ENCODE assay signal across 22 cellular contexts in genomic region chr19:9018163-9018875, GRCh38. TPM values are rescaled to one million over a fixed set of nuclear protein-coding genes. Genes with fewer than 3 reads are reported as not detected.
"Had no signal": no experiment of that assay in that cellular context is flagged by ENCODE, and none has a peak within 500 bp of the region (broad histone marks: within the 10 kb centered on the region; RNA-seq: fewer than 3 reads in every experiment).

No MANE protein-coding gene starts in this region.

- H2AFZ ChIP-seq: hepatocyte, neural progenitor cell, parathyroid adenoma had no signal

- H3K27me3 Mint-ChIP-seq: dendritic cell treated with granulocyte-macrophage colony-stimulating factor and Interleukin-4, amounts not matched to agents 40 ng/mL and 50 ng/mL, for 4 days had no signal

- H3K9me3 Mint-ChIP-seq: dendritic cell treated with granulocyte-macrophage colony-stimulating factor and Interleukin-4, amounts not matched to agents 40 ng/mL and 50 ng/mL, for 4 days; neural progenitor cell had no signal

- H3K36me3 Mint-ChIP-seq: brain, neural progenitor cell had no signal

- DNase-seq: activated CD4-positive, alpha-beta T cell treated with anti-CD3 and anti-CD28 coated beads for 48 hours; activated CD8-positive, alpha-beta memory T cell treated with anti-CD3 and anti-CD28 coated beads, Interleukin-2, amount 50 U/mL, for 48 hours; activated CD8-positive, alpha-beta T cell treated with anti-CD3 and anti-CD28 coated beads, Interleukin-2, amount 10 ng/mL, durations not matched to agents 7 days and 5 days; activated naive CD4-positive, alpha-beta T cell; cerebellar nuclear complex; erythroblast; kidney glomerular epithelial cell; lower lobe of right lung; midbrain; retina; stimulated activated CD4-positive, alpha-beta T cell treated with anti-CD3 and anti-CD28 coated beads, Interleukin-4, amount 100 ng/mL, for 1 hour; stimulated activated CD8-positive, alpha-beta memory T cell treated with anti-CD3 and anti-CD28 coated beads, Interleukin-4, amount 100 ng/mL, for 48 hours; stimulated activated naive CD8-positive, alpha-beta T cell treated with anti-CD3 and anti-CD28 coated beads, Interleukin-15, Interleukin-2, amounts not matched to agents 100 U/mL and 50 U/mL, for 24 hours; upper lobe of right lung had no signal

- H3K9ac ChIP-seq: neural progenitor cell, parathyroid adenoma had no signal

- ATAC-seq: activated CD8-positive, alpha-beta T cell treated with anti-CD3 and anti-CD28 coated beads, Interleukin-2, amount 10 ng/mL, durations not matched to agents 7 days and 5 days; stimulated activated naive CD8-positive, alpha-beta T cell treated with anti-CD3 and anti-CD28 coated beads, Interleukin-15, Interleukin-2, amounts not matched to agents 100 U/mL and 50 U/mL, for 24 hours; upper lobe of right lung; WTC11 had no signal

- H3K27ac ChIP-seq: hepatocyte, lower lobe of right lung, neural progenitor cell, parathyroid adenoma, suprapubic skin, upper lobe of right lung had no signal

- H3K27ac Mint-ChIP-seq: activated CD8-positive, alpha-beta T cell treated with anti-CD3 and anti-CD28 coated beads, Interleukin-2, amount 10 ng/mL, durations not matched to agents 7 days and 5 days; activated T-helper 1 cell treated with anti-CD3 and anti-CD28 coated beads, Interleukin-12 subunit alpha, Interleukin-12 subunit beta, Interleukin-2, Interleukin-4 antibody, amounts not matched to agents 30 ng/mL and 10 ng/mL and 1 ng/mL, durations not matched to agents 14 hours and 24 hours and 36 hours; brain; dendritic cell treated with granulocyte-macrophage colony-stimulating factor and Interleukin-4, amounts not matched to agents 40 ng/mL and 50 ng/mL, for 4 days; neural progenitor cell; WTC11 had no signal

- H3K36me3 ChIP-seq: lower lobe of right lung, neural progenitor cell, suprapubic skin, upper lobe of right lung had no signal

- H3K27me3 ChIP-seq: hepatocyte, neural progenitor cell, suprapubic skin, upper lobe of right lung had no signal

- H3K4me3 Mint-ChIP-seq: activated CD8-positive, alpha-beta T cell treated with anti-CD3 and anti-CD28 coated beads, Interleukin-2, amount 10 ng/mL, durations not matched to agents 7 days and 5 days; activated T-helper 1 cell treated with anti-CD3 and anti-CD28 coated beads, Interleukin-12 subunit alpha, Interleukin-12 subunit beta, Interleukin-2, Interleukin-4 antibody, amounts not matched to agents 30 ng/mL and 10 ng/mL and 1 ng/mL, durations not matched to agents 14 hours and 24 hours and 36 hours; brain; dendritic cell treated with granulocyte-macrophage colony-stimulating factor and Interleukin-4, amounts not matched to agents 40 ng/mL and 50 ng/mL, for 4 days; neural progenitor cell; WTC11 had no signal

- H3K79me2 ChIP-seq: hepatocyte, parathyroid adenoma had no signal

- H3K9me3 ChIP-seq: lower lobe of right lung, suprapubic skin, upper lobe of right lung had no signal

- H3K4me1 Mint-ChIP-seq: brain, neural progenitor cell, WTC11 had no signal

- H3K4me3 ChIP-seq: hepatocyte, lower lobe of right lung, neural progenitor cell, suprapubic skin, upper lobe of right lung had no signal

- H3K4me2 ChIP-seq: hepatocyte, neural progenitor cell had no signal

- H3K4me1 ChIP-seq: lower lobe of right lung, neural progenitor cell, parathyroid adenoma, suprapubic skin, upper lobe of right lung had no signal

RNA-seq across cellular contexts. Expression of gene MUC16, which starts 8.1 kb away (rescaled TPM):
- total RNA-seq: activated T-helper 1 cell treated with anti-CD3 and anti-CD28 coated beads, Interleukin-12 subunit alpha, Interleukin-12 subunit beta, Interleukin-2, Interleukin-4 antibody, amounts not matched to agents 30 ng/mL and 10 ng/mL and 1 ng/mL, durations not matched to agents 14 hours and 24 hours and 36 hours had no signal
